1 cellular context compared by ENCODE assay signal in the genomic region with DNA sequence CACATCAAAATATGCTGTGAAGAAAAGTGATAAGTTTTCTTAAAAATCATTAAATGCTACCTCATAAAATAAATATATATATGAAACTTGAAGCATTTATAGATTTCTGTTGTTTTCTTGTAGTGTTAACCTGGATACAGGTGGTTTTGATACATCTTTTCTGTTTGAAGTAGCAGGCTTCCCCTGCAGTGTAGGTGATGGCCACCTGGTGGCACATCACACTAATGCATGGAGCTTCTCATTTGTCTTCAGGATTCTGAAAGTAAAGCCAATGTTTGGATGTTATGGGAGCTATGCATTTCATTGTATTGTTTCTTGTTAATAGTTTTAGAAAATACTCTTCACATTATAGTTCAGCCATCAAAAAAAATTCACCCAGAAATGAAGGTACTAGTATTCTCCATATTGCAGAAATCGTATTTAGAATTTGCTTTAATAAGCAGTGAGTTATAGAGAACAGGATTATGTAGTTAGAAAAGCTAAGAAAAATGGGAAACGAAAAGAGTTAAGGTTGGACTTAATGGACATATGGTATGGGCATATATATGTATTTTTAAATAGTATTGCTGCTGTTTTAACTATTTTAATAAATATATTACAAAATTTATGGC.
TF ChIP-seq lines count a peak whose summit lies in the region.

No MANE protein-coding gene starts in this region.

TF ChIP-seq in endothelial cell of umbilical vein, 7 proteins besides CTCF, POLR2A, EP300 and RAD21 (continued from another document):
- TF ChIP-seq EZH2 (IDR thresholded peaks at IDR 0.05; ENCODE audit: borderline replicate concordance, low read depth, low read length, severe bottlenecking): no peak
- no peak for TF ChIP-seq FOS (IDR thresholded peaks at IDR 0.05; ENCODE audit: borderline replicate concordance, insufficient read depth, low read length)
- TF ChIP-seq POLR2AphosphoS5 (IDR thresholded peaks at IDR 0.05; ENCODE audit: insufficient read depth, low read depth, low read length): no peak
